ENCODE assay signal across 8 cellular contexts in genomic region chrX:102659790-102660757, GRCh38. TPM values are rescaled to one million over a fixed set of nuclear protein-coding genes. Genes with fewer than 3 reads are reported as not detected.
DNase-seq lines count a peak whose midpoint lies in the region; ATAC-seq and TF ChIP-seq lines count a peak whose summit lies in the region.

No MANE protein-coding gene starts in this region.

- POLR2A ChIA-PET in CD8-positive, alpha-beta T cell (lab: Charles Lee): interaction anchor here (0.8 kb wide), 1 partner anchor 61 kb away, joined by 5 read pairs; the partner anchor contains the start of gene ARMCX5

- no peaks in the 10 kb centered on the region for H3K4me1 ChIP-seq in CD8-positive, alpha-beta T cell (ENCODE audit: insufficient read depth, low read length)
- H3K4me1 ChIP-seq in HUES6 (ENCODE audit: control insufficient read depth, insufficient read depth, low read length): no peaks in the 10 kb centered on the region
- H3K4me1 ChIP-seq in upper lobe of left lung: peaks cover 0 to 4% (median 0%) of the 10 kb centered on the region in 4 donors

- ATAC-seq in CD8-positive, alpha-beta T cell: peak; percentile 96
- peak; percentile 98 for ATAC-seq in GM21381 (IDR thresholded peaks at IDR 0.05; ENCODE audit: unreplicated experiment)
- ATAC-seq in activated naive CD8-positive, alpha-beta T cell treated with anti-CD3 and anti-CD28 coated beads, Interleukin-2, amount 50 U/mL, for 24 hours: peak; percentile 91
- peak; percentile 99 for ATAC-seq in left ventricle myocardium superior
- peak; percentile 90 to 97 for ATAC-seq in upper lobe of left lung (ENCODE audit: low FRiP score in 2 of 2)

- H3K4me3 Mint-ChIP-seq in CD8-positive, alpha-beta T cell: peak overlapping the region; percentile 85
- H3K4me3 Mint-ChIP-seq in activated naive CD8-positive, alpha-beta T cell treated with anti-CD3 and anti-CD28 coated beads, Interleukin-2, amount 50 U/mL, for 24 hours: peak overlapping the region; percentile 89
- peak overlapping the region; percentile 72 for H3K4me3 Mint-ChIP-seq in progenitor cell of endocrine pancreas (ENCODE audit: low read depth)

- WGBS in upper lobe of left lung, 2 donors: 20 to 31% methylated on average over 5 to 27 of the region's 27 CpGs

- peak overlapping the region; percentile 40 for H3K27ac ChIP-seq in CD8-positive, alpha-beta T cell (ENCODE audit: low read depth, low read length)
- no peak overlapping the region for H3K27ac ChIP-seq in HUES6 (ENCODE audit: low read depth, low read length)
- peak overlapping the region; percentile 31 to 76 (median 58) for H3K27ac ChIP-seq in upper lobe of left lung

- CTCF ChIA-PET in CD8-positive, alpha-beta T cell (lab: Charles Lee): interaction anchor here (1.3 kb wide), 1 partner anchor 49 kb away, joined by 5 read pairs; no protein-coding TSS in a partner anchor

- intact Hi-C loops in CD8-positive, alpha-beta T cell (cut with DNase I, micrococcal nuclease): loop anchor here (1.0 to 10.0 kb wide), 8 partner anchors 9 to 729 kb away; partner anchors contain the start of genes BEX5 (in 1 of the 2), GPRASP1 (in 1 of the 2), GPRASP2 (in 1 of the 2) and TMSB15A (in 1 of the 2)
- intact Hi-C loops in left ventricle myocardium superior (cut with micrococcal nuclease): no loop called here

- no peaks in the 10 kb centered on the region for H3K9me3 ChIP-seq in CD8-positive, alpha-beta T cell (ENCODE audit: low read length)
- H3K9me3 ChIP-seq in HUES6 (ENCODE audit: control insufficient read depth, insufficient read depth, low read depth, low read length) (peaks cover 8% of the 10 kb centered on the region), upper lobe of left lung (no peaks in the 10 kb centered on the region)

- H3K4me3 ChIP-seq in CD8-positive, alpha-beta T cell (ENCODE audit: low read depth, low read length): peak overlapping the region; percentile 40
- H3K4me3 ChIP-seq in HUES6 (ENCODE audit: low read depth, low read length) (peak overlapping the region; percentile 79), upper lobe of left lung (peak overlapping the region; percentile 6 to 56 (median 45))

- peak in 3 of 4 donors; percentile 3 to 70 (median 58) for TF ChIP-seq POLR2A in upper lobe of left lung (IDR thresholded peaks at IDR 0.05)

- H3K9ac ChIP-seq in HUES6 (ENCODE audit: low read length): peak overlapping the region; percentile 70

- peak; percentile 57 to 85 (median 81) for DNase-seq in CD8-positive, alpha-beta T cell
- DNase-seq in SK-N-DZ (ENCODE audit: low spot score): peak; percentile 72
- DNase-seq in activated naive CD8-positive, alpha-beta T cell treated with anti-CD3 and anti-CD28 coated beads, Interleukin-2, amount 50 U/mL, for 24 hours: peak; percentile 79
- peak; percentile 90 for DNase-seq in left ventricle myocardium superior
- DNase-seq in progenitor cell of endocrine pancreas (ENCODE audit: low spot score, unreplicated experiment): peak; percentile 58
- DNase-seq in upper lobe of left lung: peak; percentile 86 to 89

- TF ChIP-seq EP300 in upper lobe of left lung (IDR thresholded peaks at IDR 0.05): no peak

- no peaks in the 10 kb centered on the region for H3K36me3 ChIP-seq in CD8-positive, alpha-beta T cell (ENCODE audit: insufficient read depth, low read length)
- H3K36me3 ChIP-seq in HUES6 (ENCODE audit: control insufficient read depth, insufficient read depth, low read length) (no peaks in the 10 kb centered on the region), upper lobe of left lung (no peaks in the 10 kb centered on the region)

- H3K36me3 Mint-ChIP-seq in CD8-positive, alpha-beta T cell: peaks cover 29% of the 10 kb centered on the region
- peaks cover 12% of the 10 kb centered on the region for H3K36me3 Mint-ChIP-seq in activated naive CD8-positive, alpha-beta T cell treated with anti-CD3 and anti-CD28 coated beads, Interleukin-2, amount 50 U/mL, for 24 hours (ENCODE audit: low read depth)
- peaks cover 12% of the 10 kb centered on the region for H3K36me3 Mint-ChIP-seq in progenitor cell of endocrine pancreas (ENCODE audit: insufficient read depth)

- no peak for TF ChIP-seq CTCF in CD8-positive, alpha-beta T cell (IDR thresholded peaks at IDR 0.05)
- TF ChIP-seq CTCF in progenitor cell of endocrine pancreas (IDR thresholded peaks at IDR 0.05; ENCODE audit: unreplicated experiment): no peak
- peak in 4 of 6 experiments; percentile 7 to 48 (median 24) for TF ChIP-seq CTCF in upper lobe of left lung (IDR thresholded peaks at IDR 0.05)

- no peaks in the 10 kb centered on the region for H3K27me3 ChIP-seq in CD8-positive, alpha-beta T cell (ENCODE audit: insufficient read depth, low read length)
- H3K27me3 ChIP-seq in HUES6 (ENCODE audit: control insufficient read depth, insufficient read depth, low read length) (peaks cover 4% of the 10 kb centered on the region; the same call in 1 of the 2 replicates), upper lobe of left lung (no peaks in the 10 kb centered on the region)

- H3K9me3 Mint-ChIP-seq in CD8-positive, alpha-beta T cell: no peaks in the 10 kb centered on the region
- H3K9me3 Mint-ChIP-seq in activated naive CD8-positive, alpha-beta T cell treated with anti-CD3 and anti-CD28 coated beads, Interleukin-2, amount 50 U/mL, for 24 hours: no peaks in the 10 kb centered on the region
- peaks cover 22% of the 10 kb centered on the region for H3K9me3 Mint-ChIP-seq in progenitor cell of endocrine pancreas (ENCODE audit: low read depth)

- peak overlapping the region; percentile 95 for H3K27ac Mint-ChIP-seq in CD8-positive, alpha-beta T cell
- peak overlapping the region; percentile 88 for H3K27ac Mint-ChIP-seq in activated naive CD8-positive, alpha-beta T cell treated with anti-CD3 and anti-CD28 coated beads, Interleukin-2, amount 50 U/mL, for 24 hours
- peak overlapping the region; percentile 95 for H3K27ac Mint-ChIP-seq in progenitor cell of endocrine pancreas

- no peaks in the 10 kb centered on the region for H3K27me3 Mint-ChIP-seq in CD8-positive, alpha-beta T cell (ENCODE audit: low read depth)
- no peaks in the 10 kb centered on the region for H3K27me3 Mint-ChIP-seq in activated naive CD8-positive, alpha-beta T cell treated with anti-CD3 and anti-CD28 coated beads, Interleukin-2, amount 50 U/mL, for 24 hours
- H3K27me3 Mint-ChIP-seq in progenitor cell of endocrine pancreas: no peaks in the 10 kb centered on the region

- H3K4me1 Mint-ChIP-seq in CD8-positive, alpha-beta T cell (ENCODE audit: low read depth): peaks cover 51% of the 10 kb centered on the region
- H3K4me1 Mint-ChIP-seq in activated naive CD8-positive, alpha-beta T cell treated with anti-CD3 and anti-CD28 coated beads, Interleukin-2, amount 50 U/mL, for 24 hours: peaks cover 19% of the 10 kb centered on the region
- H3K4me1 Mint-ChIP-seq in progenitor cell of endocrine pancreas (ENCODE audit: low read depth): peaks cover 1% of the 10 kb centered on the region

RNA-seq across cellular contexts. Expression of gene GPRASP1, which starts 8.8 kb away (rescaled TPM):
- total RNA-seq in CD8-positive, alpha-beta T cell: 10 to 100 TPM; 65.4 to 67.3 TPM
- 1.3 and 1.4 TPM in 2 replicates for polyA plus RNA-seq in SK-N-DZ (2014; cell fraction: cytosol; rRNA removed)
- 10.7 and 17.1 TPM in 2 replicates for polyA plus RNA-seq in SK-N-DZ (2014; cell fraction: nucleus; rRNA removed)
- total RNA-seq in left ventricle myocardium superior (4.6 TPM), progenitor cell of endocrine pancreas (4.1 and 5.7 TPM in 2 replicates), upper lobe of left lung (1 to 10 TPM; 2.7 to 8.4 (median 4.2) TPM)

RNA-seq across cellular contexts. Expression of gene GPRASP2, which starts 52.2 kb away (rescaled TPM):
- total RNA-seq in CD8-positive, alpha-beta T cell: 1 to 10 TPM; 2.1 to 2.5 TPM
- 47.7 and 48.9 TPM in 2 replicates for polyA plus RNA-seq in SK-N-DZ (2014; cell fraction: cytosol; rRNA removed)
- 32.7 and 39.1 TPM in 2 replicates for polyA plus RNA-seq in SK-N-DZ (2014; cell fraction: nucleus; rRNA removed)
- 13.3 TPM for total RNA-seq in left ventricle myocardium superior
- total RNA-seq in progenitor cell of endocrine pancreas: 10.0 and 11.4 TPM in 2 replicates
- total RNA-seq in upper lobe of left lung: 1 to 10 TPM; 3.3 to 9.1 (median 5.6) TPM

Comparison
In these comparisons a context has a peak if more than half of its experiments do, and no peak if none do; other contexts are left out.
1. CTCF ChIP-seq: peak in upper lobe of left lung (4 of 6); none in CD8-positive, alpha-beta T cell (single experiment) and progenitor cell of endocrine pancreas (single experiment).
2. Peak in every context shown above with its lines, with median percentiles within 50 percentile points of each other: ATAC-seq, DNase-seq, H3K4me3 ChIP-seq, H3K27ac Mint-ChIP-seq and H3K4me3 Mint-ChIP-seq.